In the genomic region with DNA sequence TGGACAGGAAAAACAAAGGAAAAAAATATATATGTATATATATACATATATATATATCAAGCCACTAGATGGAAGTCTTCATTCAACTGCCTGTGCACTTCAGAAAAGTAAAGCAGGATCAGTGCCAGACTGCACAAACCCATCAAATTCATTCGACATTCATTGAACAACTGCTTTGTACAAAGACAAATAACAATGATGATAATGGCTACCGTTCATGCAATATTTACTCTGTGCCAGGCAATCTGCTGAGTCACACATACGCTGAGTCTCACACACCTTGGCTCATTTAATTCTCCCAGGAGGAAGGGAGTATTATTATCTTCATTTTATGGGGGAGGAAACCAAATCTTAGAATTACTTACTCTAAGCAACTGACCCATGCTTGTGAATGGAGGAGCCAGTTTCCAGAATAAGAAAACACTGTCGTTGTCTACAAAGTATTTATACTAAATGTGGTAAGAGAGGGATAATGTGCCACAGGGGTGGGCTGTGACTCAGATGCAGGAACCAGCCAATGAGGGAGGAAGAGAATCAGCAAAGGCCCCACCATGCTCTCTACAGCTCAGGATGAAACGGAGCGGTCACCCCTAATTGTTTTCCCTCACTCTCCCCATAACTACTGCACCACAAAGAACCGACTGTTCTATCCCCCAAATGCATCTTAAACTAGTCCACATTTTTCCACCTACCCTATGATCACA, we compare ENCODE assay signal across 9 cellular contexts. TPM values are rescaled to one million over a fixed set of nuclear protein-coding genes. Genes with fewer than 3 reads are reported as not detected.
A peak's percentile ranks its signal among the peaks of the same experiment; 100 is the strongest.
DNase-seq lines count a peak whose midpoint lies in the region; ATAC-seq, FAIRE-seq and TF ChIP-seq lines count a peak whose summit lies in the region.
"Had no signal": no experiment of that assay in that cellular context is flagged by ENCODE, and none has a peak within 500 bp of the region (broad histone marks: within the 10 kb centered on the region; RNA-seq: fewer than 3 reads in every experiment).

No MANE protein-coding gene starts in this region.

- H3K36me3 Mint-ChIP-seq in MCF 10A (ENCODE audit: insufficient read depth, unreplicated experiment) (no peaks in the 10 kb centered on the region), CD14-positive monocyte (no peaks in the 10 kb centered on the region)

- no peaks in the 10 kb centered on the region for H3K79me1 ChIP-seq in H1 (ENCODE audit: low read depth, low read length)

- H4K91ac ChIP-seq in H1 (replicated peaks; ENCODE audit: insufficient read length, low read length), result no peak overlapping the region

- H4K5ac ChIP-seq in H1 (ENCODE audit: insufficient read length, low read depth, low read length), result no peak overlapping the region

- FAIRE-seq in H1 (lab: Jason Lieb, UNC), result no peak

- no peaks in the 10 kb centered on the region for H3K27me3 ChIP-seq in breast epithelium
- no peaks in the 10 kb centered on the region for H3K27me3 ChIP-seq in H1 (replicated peaks in 1 of 4; ENCODE audit: control insufficient read depth in 3 of 4, extremely low read depth in 1 of 4, insufficient read depth in 3 of 4, low read length in 3 of 4)
- H3K27me3 ChIP-seq in left ventricle myocardium inferior (ENCODE audit: low read depth), result no peaks in the 10 kb centered on the region

- H2AK5ac ChIP-seq in H1 (ENCODE audit: low read depth, low read length), result no peak overlapping the region

- peaks cover under 1% of the 10 kb centered on the region for H3K27me3 Mint-ChIP-seq in MCF 10A (ENCODE audit: insufficient read depth, unreplicated experiment)
- H3K27me3 Mint-ChIP-seq in CD14-positive monocyte (ENCODE audit: low read depth in 3 of 3), result peaks cover 0 to 3% (median 0%) of the 10 kb centered on the region in 3 donors

- H2BK15ac ChIP-seq in H1 (ENCODE audit: low read length), result no peak overlapping the region

- H3K9me3 ChIP-seq in breast epithelium, result no peaks in the 10 kb centered on the region
- no peaks in the 10 kb centered on the region for H3K9me3 ChIP-seq in H1 (ENCODE audit: insufficient read depth in 2 of 2, low read depth in 1 of 2, low read length in 1 of 2)
- no peaks in the 10 kb centered on the region for H3K9me3 ChIP-seq in left ventricle myocardium inferior (replicated peaks)

- H3K23ac ChIP-seq in H1 (ENCODE audit: insufficient read length), result no peak overlapping the region

- H3K4me1 ChIP-seq in breast epithelium, result no peaks in the 10 kb centered on the region
- H3K4me1 ChIP-seq in H1 (replicated peaks in 1 of 4; ENCODE audit: control insufficient read depth in 3 of 4, insufficient read depth in 4 of 4, low read length in 3 of 4), result no peaks in the 10 kb centered on the region
- H3K4me1 ChIP-seq in left ventricle myocardium inferior, result no peaks in the 10 kb centered on the region

- TF ChIP-seq RAD21 in H1 (IDR thresholded peaks at IDR 0.05 in 1 of 2, conservative IDR thresholded peaks at IDR 0.05 in 1 of 2; ENCODE audit: low read depth in 2 of 2, low read length in 2 of 2), result no peak

- H3K27ac ChIP-seq in breast epithelium, result no peak overlapping the region
- H3K27ac ChIP-seq in H1 (ENCODE audit: low read depth, low read length), result no peak overlapping the region
- H3K27ac ChIP-seq in left ventricle myocardium inferior (replicated peaks), result no peak overlapping the region

- no peak overlapping the region for H3K4me3 Mint-ChIP-seq in MCF 10A (ENCODE audit: unreplicated experiment)
- no peak overlapping the region for H3K4me3 Mint-ChIP-seq in CD14-positive monocyte

- no peak overlapping the region for H3K4ac ChIP-seq in H1 (replicated peaks; ENCODE audit: insufficient read length, low read depth, low read length)

- intact Hi-C loops in MCF 10A (cut with micrococcal nuclease), result loop anchor here (1.0 to 10.0 kb wide), 2 partner anchors 134 to 361 kb away; partner anchors contain the start of gene SRPRB
- intact Hi-C loops in breast epithelium (cut with DNase I; ENCODE audit: low total_unique reads), result no loop called here
- intact Hi-C loops in CD14-positive monocyte (cut with micrococcal nuclease), result no loop called here
- intact Hi-C loops in left ventricle myocardium inferior (cut with micrococcal nuclease), result no loop called here

- POLR2A ChIA-PET in MCF 10A (lab: Yijun Ruan, JAX) (interaction anchor here (1.1 to 1.2 kb wide), 2 partner anchors 124 to 131 kb away, joined by 3 to 5 read pairs; no protein-coding TSS in a partner anchor), H1 (lab: Charles Lee; ENCODE audit: partially characterized antibody) (no interaction called here)

- BruUV-seq in MCF 10A (replicated peaks; lab: Mats Ljungman, UMichigan), result no TSS peak

- H3K36me3 ChIP-seq in breast epithelium, result no peaks in the 10 kb centered on the region
- H3K36me3 ChIP-seq in H1 (ENCODE audit: control insufficient read depth in 2 of 4, insufficient read depth in 4 of 4, low read length in 3 of 4), result no peaks in the 10 kb centered on the region
- H3K36me3 ChIP-seq in left ventricle myocardium inferior, result no peaks in the 10 kb centered on the region

- no peak overlapping the region for H3K4me2 ChIP-seq in H1 (ENCODE audit: insufficient read depth in 1 of 2, low read depth in 2 of 2, low read length in 2 of 2)

- TF ChIP-seq EP300 in H1 (IDR thresholded peaks at IDR 0.05; ENCODE audit: borderline replicate concordance in 1 of 2, low read depth in 2 of 2, low read length in 2 of 2), result no peak

- TF ChIP-seq CTCF in MCF 10A (IDR thresholded peaks at IDR 0.05; ENCODE audit: unreplicated experiment), result no peak
- TF ChIP-seq CTCF in breast epithelium (IDR thresholded peaks at IDR 0.05), result no peak
- TF ChIP-seq CTCF in H1 (IDR thresholded peaks at IDR 0.05; ENCODE audit: control extremely low read depth in 1 of 3, insufficient read depth in 1 of 3, low read depth in 1 of 3, low read length in 3 of 3), result no peak
- TF ChIP-seq CTCF in CD14-positive monocyte (IDR thresholded peaks at IDR 0.05), result no peak
- TF ChIP-seq CTCF in left ventricle myocardium inferior (IDR thresholded peaks at IDR 0.05; ENCODE audit: borderline replicate concordance), result no peak

- WGBS in H1 (ENCODE audit: extremely low coverage in 1 of 2, insufficient coverage in 1 of 2, insufficient read length in 1 of 2, insufficient replicate concordance in 2 of 2, low coverage in 1 of 2, low lambda C conversion rate in 2 of 2, missing lambda C conversion rate in 1 of 2), 2 experiments, result 80% methylated on average over 7 of the region's 7 CpGs; no CpG with 5 or more reads in 1 of the 2 experiments

- no peaks in the 10 kb centered on the region for H3K23me2 ChIP-seq in H1 (ENCODE audit: low read depth, low read length)

- H3K14ac ChIP-seq in H1 (ENCODE audit: insufficient read length), result no peak overlapping the region

- no peak overlapping the region for H3K56ac ChIP-seq in H1 (replicated peaks; ENCODE audit: insufficient read length, low read depth, low read length)

- no peak overlapping the region for H2BK120ac ChIP-seq in H1 (replicated peaks; ENCODE audit: low read depth, low read length)

- DNase-seq in MCF 10A (ENCODE audit: unreplicated experiment), result peak; percentile 75
- DNase-seq in breast epithelium (ENCODE audit: low spot score in 2 of 2), result no peak
- peak; percentile 41 for DNase-seq in NCI-H460 (ENCODE audit: extremely low read depth, low read depth)
- no peak for DNase-seq in H1 (ENCODE audit: low read depth in 1 of 2, low spot score in 2 of 2)
- no peak for DNase-seq in Kasumi-1 (lab: John Stamatoyannopoulos, UW)
- no peak for DNase-seq in CD14-positive monocyte (ENCODE audit: low spot score)
- no peak for DNase-seq in left ventricle myocardium inferior
- DNase-seq: KBM-7 had no signal

- no peaks in the 10 kb centered on the region for H3K79me2 ChIP-seq in H1 (ENCODE audit: control insufficient read depth in 1 of 2, insufficient read depth in 2 of 2, low read length in 2 of 2)

- no peak overlapping the region for H3K4me3 ChIP-seq in breast epithelium
- no peak overlapping the region for H3K4me3 ChIP-seq in H1 (ENCODE audit: extremely low read depth in 1 of 4, insufficient read depth in 2 of 4, low read depth in 3 of 4, low read length in 4 of 4)
- no peak overlapping the region for H3K4me3 ChIP-seq in left ventricle myocardium inferior

- H2BK5ac ChIP-seq in H1 (ENCODE audit: low read depth, low read length), result no peak overlapping the region

- H3K9me3 Mint-ChIP-seq in MCF 10A (ENCODE audit: unreplicated experiment) (peaks cover 7% of the 10 kb centered on the region), CD14-positive monocyte (peaks cover 0 to 13% (median 8%) of the 10 kb centered on the region in 7 donors)

- TF ChIP-seq POLR2A in breast epithelium (IDR thresholded peaks at IDR 0.05), result no peak
- TF ChIP-seq POLR2A in H1 (IDR thresholded peaks at IDR 0.05; ENCODE audit: control extremely low read depth in 1 of 2, low read depth in 2 of 2, low read length in 2 of 2), result no peak

- no peak overlapping the region for H3K18ac ChIP-seq in H1 (ENCODE audit: extremely low read depth, low read length)

- peak overlapping the region; percentile 47; the same call in 1 of the 2 replicates for H2AFZ ChIP-seq in H1 (ENCODE audit: low read length)

- no peak for ATAC-seq in GM18873 (IDR thresholded peaks at IDR 0.05; ENCODE audit: low FRiP score, unreplicated experiment)

- no peak overlapping the region for H2BK12ac ChIP-seq in H1 (ENCODE audit: low read depth, low read length)

- H4K8ac ChIP-seq in H1 (ENCODE audit: extremely low read depth, insufficient read depth, low read length), result no peak overlapping the region

- H2BK20ac ChIP-seq in H1 (ENCODE audit: low read length), result no peak overlapping the region

- CTCF ChIA-PET in MCF 10A (lab: Yijun Ruan, JAX) (interaction anchor here (0.6 to 5.3 kb wide), 10 partner anchors 11 to 904 kb away, joined by 3 to 38 read pairs (median 5); partner anchors contain the start of gene CDV3), H1 (lab: Charles Lee; ENCODE audit: partially characterized antibody) (interaction anchor here (0.6 to 1.2 kb wide), 4 partner anchors 11 to 134 kb away, joined by 3 to 4 read pairs (median 3); no protein-coding TSS in a partner anchor)

- peak overlapping the region; percentile 38 for H3K27ac Mint-ChIP-seq in MCF 10A (ENCODE audit: low read depth, unreplicated experiment)
- no peak overlapping the region for H3K27ac Mint-ChIP-seq in CD14-positive monocyte

- H3K9ac ChIP-seq in H1 (replicated peaks in 1 of 4; ENCODE audit: extremely low read depth in 1 of 4, low read depth in 3 of 4, low read length in 3 of 4), result no peak overlapping the region

- no peaks in the 10 kb centered on the region for H4K20me1 ChIP-seq in H1 (replicated peaks in 1 of 2; ENCODE audit: control insufficient read depth in 1 of 2, insufficient read depth in 2 of 2, low read length in 2 of 2)

- H3K4me1 Mint-ChIP-seq in MCF 10A (ENCODE audit: insufficient read depth, unreplicated experiment) (peaks cover 15% of the 10 kb centered on the region), CD14-positive monocyte (peaks cover 28% of the 10 kb centered on the region)

RNA-seq across cellular contexts. Expression of gene BFSP2, which starts 44.4 kb away (rescaled TPM):
- total RNA-seq in MCF 10A (2022), result not detected in 2 replicates
- total RNA-seq in breast epithelium, result not detected
- not detected in 2 replicates for total RNA-seq in NCI-H460 (2014; rRNA removed; shearing (Covaris generic))
- polyA plus RNA-seq in NCI-H460 (2014; cell fraction: nucleus; rRNA removed), result not detected in 2 replicates
- total RNA-seq in H1 (2021; fragmentation: NEBNext Ultra II Directional; extraction: Animal tissue kit (Norgen Biotek cat#: 25700)), result not detected in 2 replicates
- not detected in 2 replicates for polyA plus RNA-seq in H1 (2011; rRNA removed)
- polyA plus RNA-seq in H1 (2011; cell fraction: cytosol; rRNA removed), result not detected
- polyA plus RNA-seq in H1 (2011; cell fraction: nucleus; rRNA removed), result not detected
- polyA plus RNA-seq in H1 (2012, experiment 1 of 2), result not detected in 4 replicates
- not detected for polyA plus RNA-seq in H1 (2012, experiment 2 of 2)
- polyA plus RNA-seq in H1 (2013, experiment 1 of 2), result not detected
- not detected for polyA plus RNA-seq in H1 (2013, experiment 2 of 2)
- polyA minus RNA-seq in H1 (2011; rRNA and poly(A)+ RNA removed), result not detected in 2 replicates
- polyA minus RNA-seq in H1 (2011; cell fraction: cytosol; rRNA and poly(A)+ RNA removed), result not detected
- polyA minus RNA-seq in H1 (2011; cell fraction: nucleus; rRNA and poly(A)+ RNA removed), result not detected
- polyA plus RNA-seq in CD14-positive monocyte, result not detected
- not detected for total RNA-seq in left ventricle myocardium inferior

Comparison
In these comparisons a context has a peak if more than half of its experiments do, and no peak if none do; other contexts are left out.
1. DNase-seq: peak in MCF 10A (single experiment) and NCI-H460 (single experiment); none in breast epithelium (0 of 2), H1 (0 of 2), Kasumi-1 (0 of 2), CD14-positive monocyte (single experiment) and left ventricle myocardium inferior (single experiment).